ENCODE assay signal across 1 cellular context in the genomic region with DNA sequence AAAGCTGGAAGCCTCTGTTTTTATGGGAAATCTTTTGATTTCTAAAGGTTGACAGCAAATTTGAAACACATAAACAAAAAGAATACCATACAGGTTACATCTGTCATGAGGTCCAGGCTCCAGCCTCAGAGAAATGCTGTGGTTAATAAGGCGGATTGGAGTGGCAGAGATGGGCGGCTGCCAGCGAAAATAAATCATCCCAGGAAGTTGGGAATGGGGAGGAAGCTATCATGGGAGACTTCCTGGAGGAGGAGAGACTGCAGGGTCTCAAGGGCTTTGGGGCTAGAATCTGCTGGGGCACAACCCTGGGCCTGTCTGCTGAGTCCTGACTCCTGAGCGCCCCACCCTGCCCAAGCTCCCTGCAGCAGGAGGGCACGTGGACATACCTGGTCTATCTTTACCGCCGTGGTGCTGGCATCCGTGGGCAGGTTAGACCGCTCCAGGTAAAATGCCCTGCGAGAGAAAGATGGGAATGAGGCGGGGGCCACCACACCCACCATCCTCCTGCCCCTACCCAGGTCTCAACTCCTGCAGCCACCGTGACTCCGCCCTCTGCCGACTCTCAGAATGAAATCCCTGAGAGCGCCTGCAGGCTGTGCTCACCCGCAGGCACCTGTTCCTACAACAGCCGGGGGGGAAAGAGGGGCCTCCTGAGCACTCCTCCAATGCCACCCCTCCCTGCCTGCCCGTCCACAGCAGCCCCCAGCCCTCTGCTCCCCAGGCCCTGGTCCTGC.
TF ChIP-seq lines count a peak whose summit lies in the region.

No MANE protein-coding gene starts in this region.

TF ChIP-seq in HCT116, 20 proteins besides CTCF, POLR2A, EP300 and RAD21 (continued from another document):
- TF ChIP-seq, protein P1, sequence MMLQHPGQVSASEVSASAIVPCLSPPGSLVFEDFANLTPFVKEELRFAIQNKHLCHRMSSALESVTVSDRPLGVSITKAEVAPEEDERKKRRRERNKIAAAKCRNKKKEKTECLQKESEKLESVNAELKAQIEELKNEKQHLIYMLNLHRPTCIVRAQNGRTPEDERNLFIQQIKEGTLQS (IDR thresholded peaks at IDR 0.05) = no peak
- TF ChIP-seq, protein P2, sequence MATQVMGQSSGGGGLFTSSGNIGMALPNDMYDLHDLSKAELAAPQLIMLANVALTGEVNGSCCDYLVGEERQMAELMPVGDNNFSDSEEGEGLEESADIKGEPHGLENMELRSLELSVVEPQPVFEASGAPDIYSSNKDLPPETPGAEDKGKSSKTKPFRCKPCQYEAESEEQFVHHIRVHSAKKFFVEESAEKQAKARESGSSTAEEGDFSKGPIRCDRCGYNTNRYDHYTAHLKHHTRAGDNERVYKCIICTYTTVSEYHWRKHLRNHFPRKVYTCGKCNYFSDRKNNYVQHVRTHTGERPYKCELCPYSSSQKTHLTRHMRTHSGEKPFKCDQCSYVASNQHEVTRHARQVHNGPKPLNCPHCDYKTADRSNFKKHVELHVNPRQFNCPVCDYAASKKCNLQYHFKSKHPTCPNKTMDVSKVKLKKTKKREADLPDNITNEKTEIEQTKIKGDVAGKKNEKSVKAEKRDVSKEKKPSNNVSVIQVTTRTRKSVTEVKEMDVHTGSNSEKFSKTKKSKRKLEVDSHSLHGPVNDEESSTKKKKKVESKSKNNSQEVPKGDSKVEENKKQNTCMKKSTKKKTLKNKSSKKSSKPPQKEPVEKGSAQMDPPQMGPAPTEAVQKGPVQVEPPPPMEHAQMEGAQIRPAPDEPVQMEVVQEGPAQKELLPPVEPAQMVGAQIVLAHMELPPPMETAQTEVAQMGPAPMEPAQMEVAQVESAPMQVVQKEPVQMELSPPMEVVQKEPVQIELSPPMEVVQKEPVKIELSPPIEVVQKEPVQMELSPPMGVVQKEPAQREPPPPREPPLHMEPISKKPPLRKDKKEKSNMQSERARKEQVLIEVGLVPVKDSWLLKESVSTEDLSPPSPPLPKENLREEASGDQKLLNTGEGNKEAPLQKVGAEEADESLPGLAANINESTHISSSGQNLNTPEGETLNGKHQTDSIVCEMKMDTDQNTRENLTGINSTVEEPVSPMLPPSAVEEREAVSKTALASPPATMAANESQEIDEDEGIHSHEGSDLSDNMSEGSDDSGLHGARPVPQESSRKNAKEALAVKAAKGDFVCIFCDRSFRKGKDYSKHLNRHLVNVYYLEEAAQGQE (IDR thresholded peaks at IDR 0.05; ENCODE audit: low read depth) = no peak
